12 cellular contexts compared by ENCODE assay signal in genomic region chr11:102620858-102621561, GRCh38. TPM values are rescaled to one million over a fixed set of nuclear protein-coding genes. Genes with fewer than 3 reads are reported as not detected.
DNase-seq lines count a peak whose midpoint lies in the region; ATAC-seq, FAIRE-seq and TF ChIP-seq lines count a peak whose summit lies in the region.
"Had no signal": no experiment of that assay in that cellular context is flagged by ENCODE, and none has a peak within 500 bp of the region (broad histone marks: within the 10 kb centered on the region; RNA-seq: fewer than 3 reads in every experiment).

No MANE protein-coding gene starts in this region.

- H3K27me3 ChIP-seq in HepG2 (ENCODE audit: control insufficient read depth in 1 of 2, insufficient read depth in 2 of 2, low read length in 2 of 2) (no peaks in the 10 kb centered on the region), right lobe of liver (no peaks in the 10 kb centered on the region), endothelial cell of umbilical vein (ENCODE audit: control insufficient read depth in 2 of 2, insufficient read depth in 2 of 2, low read length in 2 of 2) (no peaks in the 10 kb centered on the region)
- H3K27me3 ChIP-seq: tibial nerve had no signal

- TF ChIP-seq POLR2A in HepG2 (IDR thresholded peaks at IDR 0.05; ENCODE audit: insufficient read depth in 1 of 2, low read depth in 2 of 2, low read length in 2 of 2) (no peak), right lobe of liver (IDR thresholded peaks at IDR 0.05) (no peak), endothelial cell of umbilical vein (IDR thresholded peaks at IDR 0.05; ENCODE audit: low read depth, low read length) (no peak)

- CTCF ChIA-PET in HepG2 (lab: Yijun Ruan, JAX; ENCODE audit: low intra/inter-chr PET ratio, low total read pairs) (no interaction called here), endothelial cell of umbilical vein (lab: Charles Lee) (interaction anchor here (0.8 to 2.9 kb wide), 6 partner anchors 8 to 352 kb away, joined by 3 to 23 read pairs (median 4); no protein-coding TSS in a partner anchor)

- dilution Hi-C loops in endothelial cell of umbilical vein (cut with MboI; ENCODE audit: extremely low pct_ligation_motif_present, low sequenced_read_pairs): no loop called here

- H3K36me3 ChIP-seq in HepG2 (replicated peaks in 1 of 2; ENCODE audit: control insufficient read depth in 1 of 2, insufficient read depth in 2 of 2, low read length in 2 of 2) (no peaks in the 10 kb centered on the region), right lobe of liver (no peaks in the 10 kb centered on the region), endothelial cell of umbilical vein (ENCODE audit: control insufficient read depth in 2 of 2, extremely low read depth in 1 of 2, insufficient read depth in 2 of 2, low read length in 2 of 2) (no peaks in the 10 kb centered on the region)
- H3K36me3 ChIP-seq: tibial nerve had no signal

- TF ChIP-seq CTCF in HepG2 (CRISPR knock-in tag; IDR thresholded peaks at IDR 0.05) (no peak), right lobe of liver (IDR thresholded peaks at IDR 0.05) (no peak), endothelial cell of umbilical vein (IDR thresholded peaks at IDR 0.05; ENCODE audit: extremely low read depth in 1 of 2, insufficient read depth in 1 of 2, low read depth in 1 of 2, low read length in 2 of 2) (no peak)

- H3K27ac ChIP-seq in HepG2 (ENCODE audit: extremely low read length, insufficient read depth, low read length) (no peak overlapping the region), right lobe of liver (no peak overlapping the region), endothelial cell of umbilical vein (ENCODE audit: insufficient read depth, low read depth, low read length) (peak overlapping the region; percentile 52)

- no peak for TF ChIP-seq EP300 in HepG2 (IDR thresholded peaks at IDR 0.05; ENCODE audit: low read depth in 2 of 2, low read length in 2 of 2)
- no peak for TF ChIP-seq EP300 in HepG2 (CRISPR knock-in tag; IDR thresholded peaks at IDR 0.05; ENCODE audit: borderline replicate concordance)

- no peaks in the 10 kb centered on the region for H3K79me2 ChIP-seq in HepG2 (ENCODE audit: insufficient read depth, low read length)
- H3K79me2 ChIP-seq in endothelial cell of umbilical vein (ENCODE audit: control insufficient read depth, insufficient read depth, low read length): no peaks in the 10 kb centered on the region

- no peak for DNase-seq in HepG2 (ENCODE audit: low spot score)
- no peak for DNase-seq in right lobe of liver
- DNase-seq in endothelial cell of umbilical vein (ENCODE audit: low read depth, low spot score): peak; percentile 77
- no peak for DNase-seq in NCI-H510A (lab: John Stamatoyannopoulos, UW)
- DNase-seq in middle frontal gyrus (ENCODE audit: extremely low spot score, low spot score): no peak
- DNase-seq in GM03348 (ENCODE audit: low spot score): no peak
- DNase-seq in NCI-H748 treated with DMSO at 0.1 percent for 48 hours (lab: John Stamatoyannopoulos, UW): no peak

- H2AFZ ChIP-seq in HepG2 (ENCODE audit: low read length) (no peak overlapping the region), endothelial cell of umbilical vein (ENCODE audit: low read depth, low read length) (peak overlapping the region; percentile 82)

- FAIRE-seq in HepG2 (lab: Jason Lieb, UNC) (no peak), endothelial cell of umbilical vein (lab: Jason Lieb, UNC) (peak; percentile 88)

- BruUV-seq in HepG2 (replicated peaks; lab: Mats Ljungman, UMichigan): no TSS peak
- no TSS peak for BruUV-seq in endothelial cell of umbilical vein (replicated peaks; lab: Mats Ljungman, UMichigan)

- no peak for TF ChIP-seq RAD21 in HepG2 (CRISPR knock-in tag; IDR thresholded peaks at IDR 0.05)

- H3K9ac ChIP-seq in HepG2 (ENCODE audit: insufficient read depth, low read depth, low read length) (no peak overlapping the region), endothelial cell of umbilical vein (replicated peaks; ENCODE audit: extremely low read depth, insufficient read depth, low read length) (no peak overlapping the region)

- no peaks in the 10 kb centered on the region for H3K9me3 ChIP-seq in HepG2 (ENCODE audit: low read length)
- no peaks in the 10 kb centered on the region for H3K9me3 ChIP-seq in right lobe of liver
- H3K9me3 ChIP-seq in endothelial cell of umbilical vein (replicated peaks; ENCODE audit: control insufficient read depth, insufficient read depth, low read length): no peaks in the 10 kb centered on the region
- H3K9me3 ChIP-seq: tibial nerve had no signal

- H4K20me1 ChIP-seq in HepG2 (ENCODE audit: insufficient read depth, low read length) (no peaks in the 10 kb centered on the region), endothelial cell of umbilical vein (replicated peaks; ENCODE audit: control insufficient read depth, extremely low read depth, insufficient read depth, low read length) (no peaks in the 10 kb centered on the region)

- POLR2A ChIA-PET in HepG2 (lab: Yijun Ruan, JAX): no interaction called here
- POLR2A ChIA-PET in endothelial cell of umbilical vein (lab: Charles Lee): no interaction called here

- ATAC-seq in HepG2 (no peak), right lobe of liver (no peak), HG03460 (IDR thresholded peaks at IDR 0.05; ENCODE audit: unreplicated experiment) (peak; percentile 79)

- no peak overlapping the region for H3K4me2 ChIP-seq in HepG2 (ENCODE audit: low read depth, low read length)
- H3K4me2 ChIP-seq in endothelial cell of umbilical vein (ENCODE audit: insufficient read depth, low read length): peak overlapping the region; percentile 34

- no peak overlapping the region for H3K4me3 ChIP-seq in HepG2 (replicated peaks in 1 of 3; ENCODE audit: insufficient read depth in 1 of 3, low read depth in 2 of 3, low read length in 3 of 3)
- H3K4me3 ChIP-seq in right lobe of liver: no peak overlapping the region
- no peak overlapping the region for H3K4me3 ChIP-seq in endothelial cell of umbilical vein (replicated peaks in 1 of 3; ENCODE audit: insufficient read depth in 1 of 3, low read depth in 1 of 3, low read length in 3 of 3)
- H3K4me3 ChIP-seq: tibial nerve had no signal

- H3K9me1 ChIP-seq in endothelial cell of umbilical vein (replicated peaks; ENCODE audit: control insufficient read depth, extremely low read depth, insufficient read depth, low read length): no peaks in the 10 kb centered on the region

- H3K4me1 ChIP-seq in HepG2 (ENCODE audit: insufficient read depth, low read length) (peaks cover 65% of the 10 kb centered on the region), right lobe of liver (no peaks in the 10 kb centered on the region), endothelial cell of umbilical vein (ENCODE audit: control insufficient read depth, extremely low read depth, insufficient read depth, low read length) (peaks cover 17% of the 10 kb centered on the region)

- in situ Hi-C loops in HepG2 (cut with HindIII; ENCODE audit: extremely low pct_ligation_motif_present, low pct_unique_long_range_greater_than_20kb): no loop called here

- 78% methylated on average over 12 of the region's 12 CpGs for WGBS in HepG2 (ENCODE audit: low lambda C conversion rate)
- 74% methylated on average over 4 of the region's 12 CpGs for WGBS in right lobe of liver (ENCODE audit: insufficient coverage, low coverage, low lambda C conversion rate, missing lambda C conversion rate)

- intact Hi-C loops in HepG2 (cut with micrococcal nuclease; ENCODE audit: unreplicated experiment): no loop called here
- intact Hi-C loops in right lobe of liver (cut with DNase I): no loop called here
- intact Hi-C loops in endothelial cell of umbilical vein (cut with micrococcal nuclease): no loop called here

TF ChIP-seq in endothelial cell of umbilical vein, 7 proteins besides CTCF, POLR2A, EP300 and RAD21 (continues in another document):
- TF ChIP-seq GATA2 (IDR thresholded peaks at IDR 0.05; ENCODE audit: insufficient read depth, insufficient read length, low read depth, low read length) (no peak), MAX (IDR thresholded peaks at IDR 0.05; ENCODE audit: insufficient read depth, insufficient read length) (no peak), FOS (IDR thresholded peaks at IDR 0.05; ENCODE audit: borderline replicate concordance, insufficient read depth, low read length) (peak; percentile 49)

RNA-seq across cellular contexts. Expression of gene MMP20, which starts 4.1 kb away (rescaled TPM):
- total RNA-seq in HepG2 (2016; rRNA removed; fragmentation: Illumina TruSeq; extraction: Trizol) (not detected in 2 replicates), right lobe of liver (not detected), endothelial cell of umbilical vein (not detected in 2 replicates)
- not detected in 2 replicates for total RNA-seq in HepG2 (2016; cell fraction: cytosol; rRNA removed; fragmentation: Illumina TruSeq; extraction: Trizol; ENCODE audit: low read depth)
- not detected in 2 replicates for total RNA-seq in HepG2 (2016; cell fraction: insoluble cytoplasmic fraction; rRNA removed; fragmentation: Illumina TruSeq; extraction: Trizol)
- not detected in 2 replicates for total RNA-seq in HepG2 (2016; cell fraction: membrane; rRNA removed; fragmentation: Illumina TruSeq; extraction: Trizol)
- total RNA-seq in HepG2 (2016; cell fraction: nucleus; rRNA removed; fragmentation: Illumina TruSeq; extraction: Trizol): not detected in 2 replicates
- polyA plus RNA-seq in HepG2 (2011; rRNA removed) (0.05 and 0.12 TPM in 2 replicates), endothelial cell of umbilical vein (not detected in 2 replicates)
- 0.05 and 0.13 TPM in 2 replicates for polyA plus RNA-seq in HepG2 (2011; cell fraction: cytosol; rRNA removed)
- not detected in 2 replicates for polyA plus RNA-seq in HepG2 (2011; cell fraction: nucleus; rRNA removed)
- 0.11 and 0.31 TPM in 2 replicates for polyA plus RNA-seq in HepG2 (2012)
- not detected in 2 replicates for polyA plus RNA-seq in HepG2 (2016; cell fraction: cytosol; fragmentation: Illumina TruSeq; extraction: Trizol; ENCODE audit: low read depth)
- polyA plus RNA-seq in HepG2 (2016; cell fraction: insoluble cytoplasmic fraction; fragmentation: Illumina TruSeq; extraction: Trizol; ENCODE audit: low read depth): not detected in 2 replicates
- not detected in 2 replicates for polyA plus RNA-seq in HepG2 (2016; cell fraction: membrane; fragmentation: Illumina TruSeq; extraction: Trizol; ENCODE audit: low read depth)
- polyA plus RNA-seq in HepG2 (2016; cell fraction: nucleus; fragmentation: Illumina TruSeq; extraction: Trizol; ENCODE audit: insufficient read depth, low read depth): not detected in 2 replicates
- polyA minus RNA-seq in HepG2 (2011; rRNA and poly(A)+ RNA removed; ENCODE audit: low replicate concordance): not detected in 2 replicates
- not detected in 2 replicates for polyA minus RNA-seq in HepG2 (2011; cell fraction: cytosol; rRNA and poly(A)+ RNA removed)
- 0.25 TPM in 1 of 2 replicates, not detected in the other for polyA minus RNA-seq in HepG2 (2011; cell fraction: nucleus; rRNA and poly(A)+ RNA removed)
- not detected in 2 replicates for polyA plus RNA-seq in endothelial cell of umbilical vein (2011; cell fraction: cytosol; rRNA removed)
- polyA plus RNA-seq in endothelial cell of umbilical vein (2011; cell fraction: nucleus; rRNA removed): not detected in 2 replicates
- polyA plus RNA-seq in endothelial cell of umbilical vein (2012): not detected in 2 replicates
- not detected in 2 replicates for polyA minus RNA-seq in endothelial cell of umbilical vein
- not detected for polyA minus RNA-seq in endothelial cell of umbilical vein (2011; cell fraction: cytosol; rRNA and poly(A)+ RNA removed)
- polyA minus RNA-seq in endothelial cell of umbilical vein (2011; cell fraction: nucleus; rRNA and poly(A)+ RNA removed): not detected in 2 replicates
- total RNA-seq: activated T-helper 1 cell treated with anti-CD3 and anti-CD28 coated beads, Interleukin-12 subunit alpha, Interleukin-12 subunit beta, Interleukin-2, Interleukin-4 antibody, amounts not matched to agents 30 ng/mL and 10 ng/mL and 1 ng/mL, durations not matched to agents 14 hours and 24 hours and 36 hours; mesenteric fat pad; tibial nerve had no signal
- polyA plus RNA-seq: BJ had no signal
